Comparison of ENCODE assay signal across 8 cellular contexts in genomic region chr5:30209752-30210151, GRCh38.
"Had no signal": no experiment of that assay in that cellular context is flagged by ENCODE, and none has a peak within 500 bp of the region (broad histone marks: within the 10 kb centered on the region; RNA-seq: fewer than 3 reads in every experiment).

No MANE protein-coding gene starts in this region.

- DNase-seq: GDM1, GF-D8 had no signal

- FAIRE-seq: G401.6, GM12878, GM12891, GM12892, GM18507, GM19239 had no signal

- ATAC-seq: GM12878 had no signal

- H3K4me3 ChIP-seq: GM12878 had no signal
